Comparison of ENCODE assay signal across 8 cellular contexts in genomic region chr12:132686831-132687210, GRCh38. TPM values are rescaled to one million over a fixed set of nuclear protein-coding genes. Genes with fewer than 3 reads are reported as not detected.
DNase-seq lines count a peak whose midpoint lies in the region; ATAC-seq, FAIRE-seq and TF ChIP-seq lines count a peak whose summit lies in the region.

No MANE protein-coding gene starts in this region.

- H3K27ac ChIP-seq in VCaP (peak overlapping the region; percentile 90), heart right ventricle (peak overlapping the region; percentile 5 to 88 (median 62)), small intestine (ENCODE audit: low read depth in 1 of 2, low read length in 1 of 2) (peak overlapping the region; percentile 74)

- H3K4me3 ChIP-seq in heart right ventricle (peak overlapping the region; percentile 56 to 99 (median 69)), small intestine (ENCODE audit: low read depth in 1 of 2, low read length in 2 of 2) (peak overlapping the region; percentile 78 to 79)

- intact Hi-C loops in heart right ventricle (cut with DNase I), result no loop called here

- H3K36me3 ChIP-seq in heart right ventricle (no peaks in the 10 kb centered on the region), small intestine (ENCODE audit: control insufficient read depth in 2 of 2, insufficient read depth in 2 of 2, low read length in 2 of 2) (peaks cover 0 to 3% of the 10 kb centered on the region in 2 donors)

- H3K4me1 ChIP-seq in heart right ventricle (peaks cover 3 to 17% (median 11%) of the 10 kb centered on the region in 9 donors), small intestine (ENCODE audit: control insufficient read depth in 2 of 2, insufficient read depth in 1 of 2, low read depth in 1 of 2, low read length in 1 of 2) (peaks cover 2 to 4% of the 10 kb centered on the region in 2 donors)

- no peak for FAIRE-seq in small intestine (lab: Jason Lieb, UNC)

- no peaks in the 10 kb centered on the region for H3K9me3 ChIP-seq in heart right ventricle
- H3K9me3 ChIP-seq in small intestine (ENCODE audit: control insufficient read depth, low read depth), result no peaks in the 10 kb centered on the region

- peak in 2 of 3 donors; percentile 1 to 22 for DNase-seq in stimulated activated CD4-positive, alpha-beta T cell treated with anti-CD3 and anti-CD28 coated beads, Interleukin-12 subunit alpha, Interleukin-12 subunit beta, amount 100 ng/mL, for 48 hours (ENCODE audit: low read depth in 2 of 3, low spot score in 1 of 3)
- DNase-seq in stimulated activated CD4-positive, alpha-beta T cell treated with anti-CD3 and anti-CD28 coated beads, Interleukin-1b, Interleukin-23, amount 100 ng/mL, for 48 hours, result no peak
- DNase-seq in heart right ventricle (no peak), small intestine (no peak), glomerular visceral epithelial cell (ENCODE audit: extremely low spot score) (no peak)
- no peak for DNase-seq in activated effector memory CD4-positive, alpha-beta T cell treated with Interleukin-2 at 50 U/mL for 16 hours

- H3K27me3 ChIP-seq in heart right ventricle, result no peaks in the 10 kb centered on the region
- H3K27me3 ChIP-seq in small intestine (ENCODE audit: control insufficient read depth in 2 of 2, insufficient read depth in 2 of 2, low read length in 2 of 2), result no peaks in the 10 kb centered on the region

- TF ChIP-seq CTCF in VCaP (conservative IDR thresholded peaks at IDR 0.05) (no peak), heart right ventricle (IDR thresholded peaks at IDR 0.05) (no peak)

- WGBS in heart right ventricle, 2 donors, result 1% methylated on average over 44 to 55 of the region's 55 CpGs
- 0% methylated on average over 47 to 55 of the region's 55 CpGs for WGBS in small intestine, 3 donors

- ATAC-seq in HG03025 (IDR thresholded peaks at IDR 0.05; ENCODE audit: low FRiP score, unreplicated experiment), result peak; percentile 23
- ATAC-seq in heart right ventricle, result peak in 2 of 8 donors; percentile 46 to 48

RNA-seq across cellular contexts. Expression of gene POLE, which starts 0.3 kb away (rescaled TPM):
- total RNA-seq in heart right ventricle, result 10 to 100 TPM in 4 of 10 donors, 1 to 10 TPM in 6; 6.8 to 22.8 (median 8.8) TPM
- polyA plus RNA-seq in heart right ventricle (10 to 100 TPM; 11.2 to 25.8 TPM), small intestine (10 to 100 TPM; 23.6 to 58.6 (median 23.8) TPM)

RNA-seq across cellular contexts. Expression of gene PXMP2, which starts 0.6 kb away (rescaled TPM):
- 10 to 100 TPM; 29.0 to 75.6 (median 46.7) TPM for total RNA-seq in heart right ventricle
- polyA plus RNA-seq in heart right ventricle (10 to 100 TPM; 17.7 to 62.4 TPM), small intestine (100 to 1,000 TPM in 2 of 3 donors, 10 to 100 TPM in 1; 47.2 to 121 (median 112) TPM)

RNA-seq across cellular contexts. Expression of gene PGAM5, which starts 23.8 kb away (rescaled TPM):
- 10 to 100 TPM; 22.7 to 37.6 (median 31.7) TPM for total RNA-seq in heart right ventricle
- polyA plus RNA-seq in heart right ventricle (10 to 100 TPM; 17.5 to 24.9 TPM), small intestine (10 to 100 TPM in 2 of 3 donors, 1 to 10 TPM in 1; 9.5 to 35.5 (median 10.1) TPM)

Comparison
In these comparisons a context has a peak if more than half of its experiments do, and no peak if none do; other contexts are left out.
1. DNase-seq: peak in stimulated activated CD4-positive, alpha-beta T cell treated with anti-CD3 and anti-CD28 coated beads, Interleukin-12 subunit alpha, Interleukin-12 subunit beta, amount 100 ng/mL, for 48 hours (2 of 3); none in stimulated activated CD4-positive, alpha-beta T cell treated with anti-CD3 and anti-CD28 coated beads, Interleukin-1b, Interleukin-23, amount 100 ng/mL, for 48 hours (single experiment), heart right ventricle (0 of 2), small intestine (single experiment), glomerular visceral epithelial cell (single experiment) and activated effector memory CD4-positive, alpha-beta T cell treated with Interleukin-2 at 50 U/mL for 16 hours (single experiment).
2. Peak in every context shown above with its lines, with median percentiles within 50 percentile points of each other: H3K27ac ChIP-seq.